Comparison of ENCODE assay signal across 12 cellular contexts in the genomic region with DNA sequence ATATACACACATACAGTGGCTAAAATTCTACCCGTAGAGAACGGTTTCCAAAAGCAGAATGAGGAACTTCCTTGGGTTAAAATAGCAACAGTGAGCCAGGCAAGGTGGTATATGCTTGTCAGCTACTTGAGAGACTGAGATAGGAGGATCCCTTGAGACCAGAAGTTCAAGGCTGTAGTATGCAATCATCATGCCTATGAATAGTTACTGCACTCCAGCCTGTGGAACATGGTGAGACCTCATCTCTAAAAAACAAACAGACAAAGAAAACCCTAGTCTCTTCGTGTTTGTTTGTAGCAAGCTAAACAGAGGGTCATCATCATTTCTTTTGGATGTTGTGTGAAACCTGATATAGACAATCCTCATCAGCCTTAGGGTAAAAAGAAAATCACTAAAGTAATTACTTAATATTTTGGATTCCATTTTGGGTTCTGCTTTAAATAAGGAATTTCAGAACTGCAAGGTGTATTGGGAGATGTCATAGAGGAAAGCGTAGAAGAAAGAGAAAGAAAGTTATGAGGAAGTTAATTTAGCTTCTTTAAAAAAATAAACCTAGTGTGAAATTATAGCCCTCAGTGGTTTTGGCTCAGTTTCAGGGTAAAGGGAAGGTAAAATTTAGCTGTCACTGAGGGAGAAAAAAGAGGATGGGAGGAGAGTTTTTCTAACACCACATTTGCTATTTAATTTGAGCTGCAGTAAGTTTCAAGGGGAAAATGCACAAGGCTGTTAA. TPM values are rescaled to one million over a fixed set of nuclear protein-coding genes. Genes with fewer than 3 reads are reported as not detected.
DNase-seq lines count a peak whose midpoint lies in the region; ATAC-seq and TF ChIP-seq lines count a peak whose summit lies in the region.
"Had no signal": no experiment of that assay in that cellular context is flagged by ENCODE, and none has a peak within 500 bp of the region (broad histone marks: within the 10 kb centered on the region; RNA-seq: fewer than 3 reads in every experiment).

No MANE protein-coding gene starts in this region.

- no peaks in the 10 kb centered on the region for H3K9me3 ChIP-seq in CD4-positive, alpha-beta T cell (ENCODE audit: control insufficient read depth, low read length)
- peaks cover 2% of the 10 kb centered on the region for H3K9me3 ChIP-seq in WERI-Rb-1 (ENCODE audit: severe bottlenecking)
- H3K9me3 ChIP-seq: adrenal gland, psoas muscle had no signal

- peaks cover 4% of the 10 kb centered on the region for H3K9me3 Mint-ChIP-seq in CD4-positive, alpha-beta T cell
- peaks cover 11% of the 10 kb centered on the region for H3K9me3 Mint-ChIP-seq in activated naive CD8-positive, alpha-beta T cell treated with anti-CD3 and anti-CD28 coated beads, Interleukin-2, amount 50 U/mL, for 24 hours

- H3K4me3 ChIP-seq in GM08714 (ENCODE audit: low read length), result peak overlapping the region; percentile 57; the same call in 1 of the 2 replicates
- H3K4me3 ChIP-seq in WERI-Rb-1 (ENCODE audit: low read depth, low read length), result no peak overlapping the region
- H3K4me3 ChIP-seq: adrenal gland, psoas muscle had no signal

- H3K4me3 Mint-ChIP-seq in CD4-positive, alpha-beta T cell, result no peak overlapping the region
- H3K4me3 Mint-ChIP-seq in activated naive CD8-positive, alpha-beta T cell treated with anti-CD3 and anti-CD28 coated beads, Interleukin-2, amount 50 U/mL, for 24 hours, result no peak overlapping the region

- no peak overlapping the region for H3K27ac ChIP-seq in CD4-positive, alpha-beta T cell (ENCODE audit: low read depth, low read length)
- H3K27ac ChIP-seq in WERI-Rb-1, result no peak overlapping the region
- H3K27ac ChIP-seq: adrenal gland, psoas muscle had no signal

- POLR2A ChIA-PET in CD4-positive, alpha-beta T cell (lab: Charles Lee), result interaction anchor here (0.8 kb wide), 1 partner anchor 13 kb away, joined by 3 read pairs; no protein-coding TSS in a partner anchor

- ATAC-seq in GM21367 (IDR thresholded peaks at IDR 0.05; ENCODE audit: unreplicated experiment) (peak; percentile 91), HG03196 (IDR thresholded peaks at IDR 0.05; ENCODE audit: unreplicated experiment) (peak; percentile 91)
- no peak for ATAC-seq in CD4-positive, alpha-beta T cell (ENCODE audit: poor library complexity)
- ATAC-seq in activated naive CD8-positive, alpha-beta T cell treated with anti-CD3 and anti-CD28 coated beads, Interleukin-2, amount 50 U/mL, for 24 hours, result no peak
- ATAC-seq: psoas muscle had no signal

- CTCF ChIA-PET in CD4-positive, alpha-beta T cell (lab: Charles Lee), result no interaction called here

- no peaks in the 10 kb centered on the region for H3K27me3 ChIP-seq in CD4-positive, alpha-beta T cell (ENCODE audit: control insufficient read depth, insufficient read depth, low read length)
- H3K27me3 ChIP-seq in WERI-Rb-1 (ENCODE audit: insufficient read depth, low read depth, severe bottlenecking), result peaks cover 3% of the 10 kb centered on the region
- H3K27me3 ChIP-seq: adrenal gland had no signal

- no peak for TF ChIP-seq CTCF in CD4-positive, alpha-beta T cell (IDR thresholded peaks at IDR 0.05)
- TF ChIP-seq CTCF in WERI-Rb-1 (IDR thresholded peaks at IDR 0.05; ENCODE audit: low read depth, low read length), result no peak

- H3K36me3 Mint-ChIP-seq in CD4-positive, alpha-beta T cell (ENCODE audit: low read depth), result no peaks in the 10 kb centered on the region
- peaks cover 6% of the 10 kb centered on the region for H3K36me3 Mint-ChIP-seq in activated naive CD8-positive, alpha-beta T cell treated with anti-CD3 and anti-CD28 coated beads, Interleukin-2, amount 50 U/mL, for 24 hours (ENCODE audit: low read depth)

- no peak overlapping the region for H3K27ac Mint-ChIP-seq in CD4-positive, alpha-beta T cell
- H3K27ac Mint-ChIP-seq in activated naive CD8-positive, alpha-beta T cell treated with anti-CD3 and anti-CD28 coated beads, Interleukin-2, amount 50 U/mL, for 24 hours, result no peak overlapping the region

- in situ Hi-C loops in ACHN (cut with HindIII; ENCODE audit: low pct_ligation_motif_present, low pct_unique_long_range_greater_than_20kb, low sequenced_read_pairs), result no loop called here

- peak; percentile 73 for DNase-seq in SKM-1 (lab: John Stamatoyannopoulos, UW; ENCODE audit: unreplicated experiment)
- no peak for DNase-seq in CD4-positive, alpha-beta T cell
- DNase-seq in WERI-Rb-1, result no peak
- no peak for DNase-seq in activated naive CD8-positive, alpha-beta T cell treated with anti-CD3 and anti-CD28 coated beads, Interleukin-2, amount 50 U/mL, for 24 hours
- no peak for DNase-seq in ACHN
- DNase-seq: adrenal gland, IMR-90, psoas muscle had no signal

- intact Hi-C loops in CD4-positive, alpha-beta T cell (cut with DNase I, micrococcal nuclease), result no loop called here

- H3K36me3 ChIP-seq in WERI-Rb-1, result no peaks in the 10 kb centered on the region
- H3K36me3 ChIP-seq: adrenal gland had no signal

- no peaks in the 10 kb centered on the region for H3K4me1 Mint-ChIP-seq in CD4-positive, alpha-beta T cell (ENCODE audit: low read depth)
- H3K4me1 Mint-ChIP-seq in activated naive CD8-positive, alpha-beta T cell treated with anti-CD3 and anti-CD28 coated beads, Interleukin-2, amount 50 U/mL, for 24 hours, result peaks cover 42% of the 10 kb centered on the region

- peaks cover 4% of the 10 kb centered on the region for H3K27me3 Mint-ChIP-seq in CD4-positive, alpha-beta T cell
- H3K27me3 Mint-ChIP-seq in activated naive CD8-positive, alpha-beta T cell treated with anti-CD3 and anti-CD28 coated beads, Interleukin-2, amount 50 U/mL, for 24 hours, result peaks cover 4% of the 10 kb centered on the region

RNA-seq across cellular contexts. Expression of a gene that starts 46.5 kb away (rescaled TPM):
- total RNA-seq in CD4-positive, alpha-beta T cell, result 1 to 10 TPM; 5.3 to 6.3 TPM
- total RNA-seq: Daoy had no signal

RNA-seq across cellular contexts. Expression of a gene that starts 55.5 kb away (rescaled TPM):
- total RNA-seq in CD4-positive, alpha-beta T cell, result under 1 TPM; 0.44 to 0.50 TPM

RNA-seq across cellular contexts. Expression of a gene that starts 55.8 kb away (rescaled TPM):
- total RNA-seq in CD4-positive, alpha-beta T cell, result 1 to 10 TPM; 4.1 to 4.3 TPM

Comparison
In these comparisons a context has a peak if more than half of its experiments do, and no peak if none do; other contexts are left out.
1. ATAC-seq: peak in GM21367 (single experiment) and HG03196 (single experiment); none in CD4-positive, alpha-beta T cell (single experiment) and activated naive CD8-positive, alpha-beta T cell treated with anti-CD3 and anti-CD28 coated beads, Interleukin-2, amount 50 U/mL, for 24 hours (single experiment).